9 cellular contexts compared by ENCODE assay signal in genomic region chr9:91419222-91420191, GRCh38. TPM values are rescaled to one million over a fixed set of nuclear protein-coding genes. Genes with fewer than 3 reads are reported as not detected.
A peak's percentile ranks its signal among the peaks of the same experiment; 100 is the strongest.
DNase-seq lines count a peak whose midpoint lies in the region; ATAC-seq and TF ChIP-seq lines count a peak whose summit lies in the region.
"Had no signal": no experiment of that assay in that cellular context is flagged by ENCODE, and none has a peak within 500 bp of the region (broad histone marks: within the 10 kb centered on the region; RNA-seq: fewer than 3 reads in every experiment).

No MANE protein-coding gene starts in this region.

- peak; percentile 17 for DNase-seq in DMS 273 (lab: John Stamatoyannopoulos, UW; ENCODE audit: unreplicated experiment)
- DNase-seq in DMS 273 treated with DMSO at 0.1 percent for 48 hours (lab: John Stamatoyannopoulos, UW): no peak
- DNase-seq in SK-MEL-5 (ENCODE audit: low read depth, low spot score): peak; percentile 61
- peak; percentile 56 to 84 for DNase-seq in erythroblast (lab: John Stamatoyannopoulos, UW)
- DNase-seq in trophoblast cell: peak; percentile 93 to 98
- DNase-seq in GDM1 (lab: John Stamatoyannopoulos, UW): no peak
- DNase-seq in SK-N-DZ (ENCODE audit: low spot score): no peak

- no peak for TF ChIP-seq POLR2A in erythroblast (IDR thresholded peaks at IDR 0.05; ENCODE audit: low read length)

- ATAC-seq in activated CD4-positive, CD25-positive, alpha-beta regulatory T cell treated with anti-CD3 and anti-CD28 coated beads, Interleukin-2, amount 50 U/mL, for 24 hours: no peak

- peaks cover 28% of the 10 kb centered on the region for H3K79me2 ChIP-seq in trophoblast cell (ENCODE audit: control insufficient read depth, insufficient read depth, low read length, poor library complexity)

- H3K27ac ChIP-seq in trophoblast cell (ENCODE audit: low read depth, low read length): peak overlapping the region; percentile 60
- H3K27ac ChIP-seq: 22Rv1 had no signal

- no peak overlapping the region for H4K91ac ChIP-seq in trophoblast cell (ENCODE audit: low read depth, low read length)

- peak overlapping the region; percentile 21 for H3K4me2 ChIP-seq in trophoblast cell (ENCODE audit: low read length)

- no peak overlapping the region for H2AK5ac ChIP-seq in trophoblast cell (ENCODE audit: low read length)

- peaks cover 16% of the 10 kb centered on the region for H3K79me1 ChIP-seq in trophoblast cell (ENCODE audit: low read length)

- H3K4me3 ChIP-seq in trophoblast cell (ENCODE audit: low read depth, low read length): no peak overlapping the region

- no peak overlapping the region for H2AFZ ChIP-seq in trophoblast cell (ENCODE audit: insufficient read depth, low read length, poor library complexity)

- no peak overlapping the region for H2BK120ac ChIP-seq in trophoblast cell (ENCODE audit: insufficient read depth, low read length, poor library complexity)

- H3K36me3 ChIP-seq in trophoblast cell (ENCODE audit: control insufficient read depth in 1 of 2, insufficient read depth in 2 of 2, low read length in 2 of 2): no peaks in the 10 kb centered on the region

- no peak overlapping the region for H4K12ac ChIP-seq in trophoblast cell (ENCODE audit: low read depth, low read length)

- no peaks in the 10 kb centered on the region for H3K27me3 ChIP-seq in trophoblast cell (ENCODE audit: insufficient read depth, low read length)

- H4K8ac ChIP-seq in trophoblast cell (ENCODE audit: low read depth, low read length): peak overlapping the region; percentile 47

- H3K4me1 ChIP-seq in trophoblast cell (ENCODE audit: control insufficient read depth in 1 of 2, insufficient read depth in 2 of 2, low read length in 2 of 2): peaks cover 4 to 11% of the 10 kb centered on the region in 2 experiments

- H3K4ac ChIP-seq in trophoblast cell (ENCODE audit: low read depth, low read length): peak overlapping the region; percentile 73

- no peak overlapping the region for H3K18ac ChIP-seq in trophoblast cell (ENCODE audit: low read length)

- no CpG with 5 or more reads among the region's 10 CpGs for WGBS in trophoblast cell (ENCODE audit: extremely low coverage, insufficient coverage, insufficient read length)

- H2BK5ac ChIP-seq in trophoblast cell (ENCODE audit: low read depth, low read length, poor library complexity): no peak overlapping the region

- H3K14ac ChIP-seq in trophoblast cell (ENCODE audit: low read length): no peak overlapping the region

- in situ Hi-C loops in SK-MEL-5 (cut with HindIII; ENCODE audit: low pct_unique_long_range_greater_than_20kb, low sequenced_read_pairs): no loop called here

- no peak overlapping the region for H3K23ac ChIP-seq in trophoblast cell (ENCODE audit: low read length)

- H3K9me3 ChIP-seq in trophoblast cell (ENCODE audit: insufficient read depth, low read depth, low read length): no peaks in the 10 kb centered on the region

- no peak overlapping the region for H2BK12ac ChIP-seq in trophoblast cell (ENCODE audit: low read length)

- no peak overlapping the region for H3K9ac ChIP-seq in trophoblast cell (ENCODE audit: low read length)

RNA-seq across cellular contexts. Expression of gene NFIL3, which starts 4.1 kb away (rescaled TPM):
- total RNA-seq in SK-MEL-5 (2014; rRNA removed; shearing (Covaris generic)): 10.1 and 11.3 TPM in 2 replicates
- polyA plus RNA-seq in SK-MEL-5 (2015; cell fraction: cytosol; rRNA removed): 13.9 and 16.2 TPM in 2 replicates
- 12.7 and 13.2 TPM in 2 replicates for polyA plus RNA-seq in SK-MEL-5 (2015; cell fraction: nucleus; rRNA removed)
- 50.7 and 52.5 TPM in 2 replicates for polyA plus RNA-seq in trophoblast cell (2013)
- polyA plus RNA-seq in SK-N-DZ (2014; cell fraction: cytosol; rRNA removed): 5.3 and 5.7 TPM in 2 replicates
- 4.6 and 8.0 TPM in 2 replicates for polyA plus RNA-seq in SK-N-DZ (2014; cell fraction: nucleus; rRNA removed)

RNA-seq across cellular contexts. Expression of gene AUH, which starts 57.8 kb away (rescaled TPM):
- 29.7 and 29.9 TPM in 2 replicates for total RNA-seq in SK-MEL-5 (2014; rRNA removed; shearing (Covaris generic))
- polyA plus RNA-seq in SK-MEL-5 (2015; cell fraction: cytosol; rRNA removed): 18.0 and 19.0 TPM in 2 replicates
- 29.8 and 52.7 TPM in 2 replicates for polyA plus RNA-seq in SK-MEL-5 (2015; cell fraction: nucleus; rRNA removed)
- polyA plus RNA-seq in trophoblast cell (2013): 12.1 and 12.3 TPM in 2 replicates
- polyA plus RNA-seq in SK-N-DZ (2014; cell fraction: cytosol; rRNA removed): 16.3 and 18.0 TPM in 2 replicates
- polyA plus RNA-seq in SK-N-DZ (2014; cell fraction: nucleus; rRNA removed): 20.7 and 28.9 TPM in 2 replicates

Comparison
In these comparisons a context has a peak if more than half of its experiments do, and no peak if none do; other contexts are left out.
1. DNase-seq: peak in DMS 273 (single experiment), SK-MEL-5 (single experiment), erythroblast (2 of 2) and trophoblast cell (2 of 2); none in DMS 273 treated with DMSO at 0.1 percent for 48 hours (single experiment), GDM1 (single experiment) and SK-N-DZ (single experiment).